ENCODE assay signal across 8 cellular contexts in the genomic region with DNA sequence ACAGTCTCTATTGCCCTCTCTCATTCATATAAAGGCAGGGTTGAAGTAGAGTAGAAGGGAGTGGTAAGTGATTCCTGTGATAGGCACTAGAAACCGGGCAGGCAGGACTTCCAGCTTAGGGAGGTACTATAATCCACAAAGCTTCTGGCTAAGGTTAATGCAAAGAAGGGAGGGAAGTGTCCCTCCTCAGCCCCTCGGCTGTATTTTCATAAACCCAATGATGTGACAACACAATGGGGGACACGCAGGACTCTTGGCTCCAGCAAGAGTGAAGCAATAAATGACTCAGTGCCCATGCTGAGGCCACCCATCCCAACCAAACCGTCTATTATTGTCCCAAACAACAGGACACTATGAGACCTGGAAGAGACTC.
DNase-seq lines count a peak whose midpoint lies in the region; ATAC-seq and TF ChIP-seq lines count a peak whose summit lies in the region.

No MANE protein-coding gene starts in this region.

- H3K4me1 Mint-ChIP-seq in activated naive CD8-positive, alpha-beta T cell treated with anti-CD3 and anti-CD28 coated beads, Interleukin-2, amount 10 ng/mL, durations not matched to agents 7 days and 5 days, result peaks cover 93% of the 10 kb centered on the region
- H3K4me1 Mint-ChIP-seq in Caco-2 (ENCODE audit: low read depth, unreplicated experiment), result peaks cover under 1% of the 10 kb centered on the region

- H4K20me1 ChIP-seq in BLaER1 treated with 17β-estradiol and CSF1 and Interleukin-3, amounts not matched to agents 10 nM and 100 nM, result peaks cover 18 to 100% (median 98%) of the 10 kb centered on the region in 11 experiments; a peak in 21 of 22 replicates

- intact Hi-C loops in mucosa of descending colon (cut with DNase I, micrococcal nuclease), result no loop called here
- intact Hi-C loops in Caco-2 (cut with micrococcal nuclease; ENCODE audit: unreplicated experiment), result no loop called here

- no peak overlapping the region for H3K9ac ChIP-seq in BLaER1 treated with 17β-estradiol and CSF1 and Interleukin-3, amounts not matched to agents 10 nM and 100 nM

- CTCF ChIA-PET in Caco-2 (lab: Charles Lee), result no interaction called here

- peak; percentile 32 for DNase-seq in activated naive CD8-positive, alpha-beta T cell treated with anti-CD3 and anti-CD28 coated beads, Interleukin-2, amount 10 ng/mL, durations not matched to agents 7 days and 5 days
- DNase-seq in mucosa of descending colon (no peak), nucleus accumbens (lab: John Stamatoyannopoulos, UW) (no peak), C1 segment of cervical spinal cord (lab: John Stamatoyannopoulos, UW) (no peak), Caco-2 (no peak)

- H3K4me3 ChIP-seq in BLaER1 treated with 17β-estradiol and CSF1 and Interleukin-3, amounts not matched to agents 10 nM and 100 nM, result no peak overlapping the region
- H3K4me3 ChIP-seq in mucosa of descending colon, result no peak overlapping the region
- H3K4me3 ChIP-seq in Caco-2 (ENCODE audit: low read depth, low read length), result no peak overlapping the region

- POLR2A ChIA-PET in activated naive CD8-positive, alpha-beta T cell treated with anti-CD3 and anti-CD28 coated beads, Interleukin-2, amount 10 ng/mL, durations not matched to agents 7 days and 5 days (lab: Charles Lee), result interaction anchor here (1.0 to 34.4 kb wide), 7 partner anchors 10 to 207 kb away, joined by 3 to 716 read pairs (median 98); no protein-coding TSS in a partner anchor
- POLR2A ChIA-PET in Caco-2 (lab: Charles Lee), result no interaction called here

- peak overlapping the region; percentile 78 for H3K4me3 Mint-ChIP-seq in activated naive CD8-positive, alpha-beta T cell treated with anti-CD3 and anti-CD28 coated beads, Interleukin-2, amount 10 ng/mL, durations not matched to agents 7 days and 5 days
- H3K4me3 Mint-ChIP-seq in Caco-2 (ENCODE audit: unreplicated experiment), result no peak overlapping the region

- TF ChIP-seq CTCF in mucosa of descending colon (IDR thresholded peaks at IDR 0.05), result no peak
- no peak for TF ChIP-seq CTCF in Caco-2 (IDR thresholded peaks at IDR 0.05; ENCODE audit: insufficient read depth in 1 of 2, low read depth in 1 of 2, low read length in 1 of 2, severe bottlenecking in 1 of 2, unreplicated experiment in 1 of 2)

- no peaks in the 10 kb centered on the region for H3K27me3 ChIP-seq in BLaER1 treated with 17β-estradiol and CSF1 and Interleukin-3, amounts not matched to agents 10 nM and 100 nM
- no peaks in the 10 kb centered on the region for H3K27me3 ChIP-seq in Caco-2 (replicated peaks; ENCODE audit: control insufficient read depth, insufficient read depth, low read length)

- H3K27ac ChIP-seq in BLaER1 treated with 17β-estradiol and CSF1 and Interleukin-3, amounts not matched to agents 10 nM and 100 nM, result peak overlapping the region in 5 of 11 experiments; percentile 11 to 47 (median 26); a peak in 9 of 22 replicates

- H3K27ac Mint-ChIP-seq in activated naive CD8-positive, alpha-beta T cell treated with anti-CD3 and anti-CD28 coated beads, Interleukin-2, amount 10 ng/mL, durations not matched to agents 7 days and 5 days, result peak overlapping the region; percentile 93
- no peak overlapping the region for H3K27ac Mint-ChIP-seq in Caco-2 (ENCODE audit: unreplicated experiment)

- peaks cover 6 to 100% (median 78%) of the 10 kb centered on the region in 11 experiments; a peak in 19 of 22 replicates for H3K36me3 ChIP-seq in BLaER1 treated with 17β-estradiol and CSF1 and Interleukin-3, amounts not matched to agents 10 nM and 100 nM
- H3K36me3 ChIP-seq in mucosa of descending colon (ENCODE audit: low read depth) (no peaks in the 10 kb centered on the region), Caco-2 (ENCODE audit: control insufficient read depth, insufficient read depth, low read length) (no peaks in the 10 kb centered on the region)

- ATAC-seq in HG03108 (IDR thresholded peaks at IDR 0.05; ENCODE audit: unreplicated experiment) (peak; percentile 7), mucosa of descending colon (peak; percentile 60), GM21619 (IDR thresholded peaks at IDR 0.05; ENCODE audit: unreplicated experiment) (no peak)
- ATAC-seq in activated naive CD8-positive, alpha-beta T cell treated with anti-CD3 and anti-CD28 coated beads, Interleukin-2, amount 10 ng/mL, durations not matched to agents 7 days and 5 days (ENCODE audit: low read depth), result no peak

- BruUV-seq in Caco-2 (replicated peaks; lab: Mats Ljungman, UMichigan), result no TSS peak

- no peaks in the 10 kb centered on the region for H3K27me3 Mint-ChIP-seq in activated naive CD8-positive, alpha-beta T cell treated with anti-CD3 and anti-CD28 coated beads, Interleukin-2, amount 10 ng/mL, durations not matched to agents 7 days and 5 days
- H3K27me3 Mint-ChIP-seq in Caco-2 (ENCODE audit: insufficient read depth, unreplicated experiment), result peaks cover 3% of the 10 kb centered on the region

- H3K4me1 ChIP-seq in BLaER1 treated with 17β-estradiol and CSF1 and Interleukin-3, amounts not matched to agents 10 nM and 100 nM, result peaks cover 16 to 100% (median 57%) of the 10 kb centered on the region in 10 experiments
- H3K4me1 ChIP-seq in mucosa of descending colon (ENCODE audit: low read depth) (peaks cover 28% of the 10 kb centered on the region), Caco-2 (no peaks in the 10 kb centered on the region)

- peaks cover 59% of the 10 kb centered on the region for H3K36me3 Mint-ChIP-seq in activated naive CD8-positive, alpha-beta T cell treated with anti-CD3 and anti-CD28 coated beads, Interleukin-2, amount 10 ng/mL, durations not matched to agents 7 days and 5 days
- H3K36me3 Mint-ChIP-seq in Caco-2 (ENCODE audit: insufficient read depth, unreplicated experiment), result no peaks in the 10 kb centered on the region

- H3K9me3 ChIP-seq in BLaER1 treated with 17β-estradiol and CSF1 and Interleukin-3, amounts not matched to agents 10 nM and 100 nM (replicated peaks in 1 of 11), result peaks cover 0 to 6% (median 0%) of the 10 kb centered on the region in 11 experiments; a peak in 1 of 22 replicates
- H3K9me3 ChIP-seq in mucosa of descending colon, result no peaks in the 10 kb centered on the region
- no peaks in the 10 kb centered on the region for H3K9me3 ChIP-seq in Caco-2

- no peaks in the 10 kb centered on the region for H3K9me3 Mint-ChIP-seq in activated naive CD8-positive, alpha-beta T cell treated with anti-CD3 and anti-CD28 coated beads, Interleukin-2, amount 10 ng/mL, durations not matched to agents 7 days and 5 days
- H3K9me3 Mint-ChIP-seq in Caco-2 (ENCODE audit: unreplicated experiment), result no peaks in the 10 kb centered on the region

- H3K4me2 ChIP-seq in BLaER1 treated with 17β-estradiol and CSF1 and Interleukin-3, amounts not matched to agents 10 nM and 100 nM, result peak overlapping the region; percentile 46 to 75 (median 55)

Comparison
In these comparisons a context has a peak if more than half of its experiments do, and no peak if none do; other contexts are left out.
1. ATAC-seq: peak in HG03108 (single experiment) and mucosa of descending colon (single experiment); none in activated naive CD8-positive, alpha-beta T cell treated with anti-CD3 and anti-CD28 coated beads, Interleukin-2, amount 10 ng/mL, durations not matched to agents 7 days and 5 days (single experiment) and GM21619 (single experiment).